In genomic region chr4:166169111-166169510, GRCh38 we compare ENCODE assay signal across 1 cellular context.
TF ChIP-seq lines count a peak whose summit lies in the region.

No MANE protein-coding gene starts in this region.

TF ChIP-seq in Ishikawa, 13 proteins besides CTCF, POLR2A, EP300 and RAD21 (continued from another document):
- TF ChIP-seq, protein P1, sequence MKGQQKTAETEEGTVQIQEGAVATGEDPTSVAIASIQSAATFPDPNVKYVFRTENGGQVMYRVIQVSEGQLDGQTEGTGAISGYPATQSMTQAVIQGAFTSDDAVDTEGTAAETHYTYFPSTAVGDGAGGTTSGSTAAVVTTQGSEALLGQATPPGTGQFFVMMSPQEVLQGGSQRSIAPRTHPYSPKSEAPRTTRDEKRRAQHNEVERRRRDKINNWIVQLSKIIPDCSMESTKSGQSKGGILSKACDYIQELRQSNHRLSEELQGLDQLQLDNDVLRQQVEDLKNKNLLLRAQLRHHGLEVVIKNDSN (IDR thresholded peaks at IDR 0.05), result no peak
- TF ChIP-seq EGR1 (IDR thresholded peaks at IDR 0.05), result no peak
- no peak for TF ChIP-seq CREB1 (IDR thresholded peaks at IDR 0.05; ENCODE audit: low read depth)
- TF ChIP-seq MAX (IDR thresholded peaks at IDR 0.05), result no peak
- no peak for TF ChIP-seq TEAD4 (IDR thresholded peaks at IDR 0.05)
